Comparison of ENCODE assay signal across 8 cellular contexts in genomic region chr5:126508962-126509279, GRCh38.
DNase-seq lines count a peak whose midpoint lies in the region; ATAC-seq, FAIRE-seq and TF ChIP-seq lines count a peak whose summit lies in the region.

No MANE protein-coding gene starts in this region.

- no peak overlapping the region for H2BK15ac ChIP-seq in mesendoderm (replicated peaks; ENCODE audit: low read depth)

- H3K4me2 ChIP-seq in MM.1S (ENCODE audit: low read depth, low read length) (no peak overlapping the region), mesendoderm (ENCODE audit: low read length) (no peak overlapping the region)

- no peak overlapping the region for H2BK5ac ChIP-seq in mesendoderm (ENCODE audit: low read length)

- no peak overlapping the region for H3K27ac ChIP-seq in CD4-positive, CD25-positive, alpha-beta regulatory T cell (ENCODE audit: insufficient read depth, low read length, poor library complexity, severe bottlenecking)
- H3K27ac ChIP-seq in MM.1S (ENCODE audit: low read length) (no peak overlapping the region), mesendoderm (ENCODE audit: low read depth, low read length) (no peak overlapping the region)

- peak overlapping the region; percentile 68 to 95 (median 86) for H3K27ac Mint-ChIP-seq in CD4-positive, CD25-positive, alpha-beta regulatory T cell

- intact Hi-C loops in mucosa of descending colon (cut with DNase I, micrococcal nuclease): no loop called here

- H4K20me1 ChIP-seq in MM.1S (ENCODE audit: insufficient read depth, low read length): no peaks in the 10 kb centered on the region

- H2BK120ac ChIP-seq in mesendoderm (ENCODE audit: low read depth, low read length): no peak overlapping the region

- H3K23ac ChIP-seq in mesendoderm (ENCODE audit: low read length): no peak overlapping the region

- no peak overlapping the region for H4K8ac ChIP-seq in mesendoderm (ENCODE audit: low read depth, low read length)

- H3K4me1 Mint-ChIP-seq in CD4-positive, CD25-positive, alpha-beta regulatory T cell: peaks cover 9 to 43% (median 22%) of the 10 kb centered on the region in 4 donors

- peak; percentile 71 to 85 for ATAC-seq in CD4-positive, CD25-positive, alpha-beta regulatory T cell (ENCODE audit: low read depth in 2 of 2)
- peak; percentile 82 for ATAC-seq in mucosa of descending colon

- no peaks in the 10 kb centered on the region for H3K27me3 ChIP-seq in CD4-positive, CD25-positive, alpha-beta regulatory T cell (ENCODE audit: control insufficient read depth, insufficient read depth, low read length)
- H3K27me3 ChIP-seq in MM.1S (replicated peaks; ENCODE audit: insufficient read depth, low read length): no peaks in the 10 kb centered on the region
- H3K27me3 ChIP-seq in bronchial epithelial cell (ENCODE audit: control insufficient read depth, insufficient read depth, low read length): no peaks in the 10 kb centered on the region
- H3K27me3 ChIP-seq in mesendoderm (ENCODE audit: insufficient read depth, low read length, poor library complexity): no peaks in the 10 kb centered on the region

- 0 out of 2 replicates have a peak overlapping the region, but pooled peaks have one; percentile 2 for H2AFZ ChIP-seq in MM.1S (ENCODE audit: low read length)

- peak overlapping the region; percentile 72 for H3K4me3 ChIP-seq in CD4-positive, CD25-positive, alpha-beta regulatory T cell (ENCODE audit: low read depth, low read length)
- H3K4me3 ChIP-seq in MM.1S (ENCODE audit: low read length): no peak overlapping the region
- no peak overlapping the region for H3K4me3 ChIP-seq in bronchial epithelial cell (ENCODE audit: low read depth, low read length)
- H3K4me3 ChIP-seq in mucosa of descending colon: no peak overlapping the region
- no peak overlapping the region for H3K4me3 ChIP-seq in mesendoderm (ENCODE audit: low read length)

- no peaks in the 10 kb centered on the region for H3K9me3 ChIP-seq in CD4-positive, CD25-positive, alpha-beta regulatory T cell (ENCODE audit: control insufficient read depth in 2 of 2, low read length in 2 of 2)
- H3K9me3 ChIP-seq in MM.1S (replicated peaks; ENCODE audit: insufficient read depth, low read length) (no peaks in the 10 kb centered on the region), mucosa of descending colon (no peaks in the 10 kb centered on the region)

- peak in 1 of 3 donors; percentile 64 for DNase-seq in CD4-positive, CD25-positive, alpha-beta regulatory T cell
- DNase-seq in MM.1S (peak; percentile 19), bronchial epithelial cell (ENCODE audit: low read depth) (peak; percentile 43), mucosa of descending colon (no peak), kidney glomerular epithelial cell (lab: John Stamatoyannopoulos, UW) (no peak), GOT3 (lab: John Stamatoyannopoulos, UW) (no peak), mesendoderm (no peak), DMS114 treated with DMSO at 0.1 percent for 48 hours (lab: John Stamatoyannopoulos, UW; ENCODE audit: unreplicated experiment) (no peak)

- no peaks in the 10 kb centered on the region for H3K36me3 ChIP-seq in CD4-positive, CD25-positive, alpha-beta regulatory T cell (ENCODE audit: control insufficient read depth, insufficient read depth, low read length)
- H3K36me3 ChIP-seq in MM.1S (replicated peaks; ENCODE audit: insufficient read depth, low read length) (no peaks in the 10 kb centered on the region), bronchial epithelial cell (ENCODE audit: control insufficient read depth, insufficient read depth, low read length) (no peaks in the 10 kb centered on the region), mucosa of descending colon (ENCODE audit: low read depth) (no peaks in the 10 kb centered on the region), mesendoderm (ENCODE audit: control insufficient read depth, insufficient read depth, low read length) (no peaks in the 10 kb centered on the region)

- H3K79me2 ChIP-seq in MM.1S (ENCODE audit: low read length) (no peaks in the 10 kb centered on the region), mesendoderm (ENCODE audit: control insufficient read depth, insufficient read depth, low read length) (no peaks in the 10 kb centered on the region)

- no peak for TF ChIP-seq CTCF in MM.1S (IDR thresholded peaks at IDR 0.05; ENCODE audit: low read length)
- TF ChIP-seq CTCF in bronchial epithelial cell (IDR thresholded peaks at IDR 0.05; ENCODE audit: insufficient read depth, low read length, severe bottlenecking): no peak
- no peak for TF ChIP-seq CTCF in mucosa of descending colon (IDR thresholded peaks at IDR 0.05)

- no peak overlapping the region for H4K5ac ChIP-seq in mesendoderm (ENCODE audit: low read length)

- no peak overlapping the region for H2AK5ac ChIP-seq in mesendoderm (ENCODE audit: low read length)

- FAIRE-seq in bronchial epithelial cell (lab: Jason Lieb, UNC): no peak

- no peak overlapping the region for H3K9ac ChIP-seq in MM.1S (ENCODE audit: low read length)
- no peak overlapping the region for H3K9ac ChIP-seq in mesendoderm (ENCODE audit: low read length)

- H3K4me3 Mint-ChIP-seq in CD4-positive, CD25-positive, alpha-beta regulatory T cell: peak overlapping the region in 2 of 4 donors; percentile 61 to 78

- no peak overlapping the region for H3K56ac ChIP-seq in mesendoderm (ENCODE audit: low read length)

- peaks cover 18% of the 10 kb centered on the region for H3K4me1 ChIP-seq in CD4-positive, CD25-positive, alpha-beta regulatory T cell (ENCODE audit: control insufficient read depth, insufficient read depth, low read length, poor library complexity, severe bottlenecking)
- H3K4me1 ChIP-seq in MM.1S (ENCODE audit: low read length) (peaks cover 7% of the 10 kb centered on the region; the same call in 1 of the 2 replicates), mucosa of descending colon (ENCODE audit: low read depth) (no peaks in the 10 kb centered on the region), mesendoderm (ENCODE audit: control insufficient read depth, low read depth, low read length) (no peaks in the 10 kb centered on the region)

- no peaks in the 10 kb centered on the region for H3K79me1 ChIP-seq in mesendoderm (ENCODE audit: low read length)

- H3K9me2 ChIP-seq in MM.1S (replicated peaks; ENCODE audit: insufficient read depth, low read length): no peaks in the 10 kb centered on the region

- no peak overlapping the region for H3K4ac ChIP-seq in mesendoderm (ENCODE audit: low read depth, low read length)

- no peaks in the 10 kb centered on the region for H3K27me3 Mint-ChIP-seq in CD4-positive, CD25-positive, alpha-beta regulatory T cell

- no peaks in the 10 kb centered on the region for H3F3A ChIP-seq in MM.1S (ENCODE audit: insufficient read depth, low read length)

- no peaks in the 10 kb centered on the region for H3K36me3 Mint-ChIP-seq in CD4-positive, CD25-positive, alpha-beta regulatory T cell

- peaks cover 0 to 3% (median 0%) of the 10 kb centered on the region in 7 donors for H3K9me3 Mint-ChIP-seq in CD4-positive, CD25-positive, alpha-beta regulatory T cell

- no peak overlapping the region for H3K18ac ChIP-seq in mesendoderm (ENCODE audit: low read length)

Comparison
In these comparisons a context has a peak if more than half of its experiments do, and no peak if none do; other contexts are left out.
1. DNase-seq: peak in MM.1S (single experiment) and bronchial epithelial cell (single experiment); none in mucosa of descending colon (0 of 3), kidney glomerular epithelial cell (single experiment), GOT3 (single experiment), mesendoderm (single experiment) and DMS114 treated with DMSO at 0.1 percent for 48 hours (single experiment).